ENCODE assay signal across 8 cellular contexts in the genomic region with DNA sequence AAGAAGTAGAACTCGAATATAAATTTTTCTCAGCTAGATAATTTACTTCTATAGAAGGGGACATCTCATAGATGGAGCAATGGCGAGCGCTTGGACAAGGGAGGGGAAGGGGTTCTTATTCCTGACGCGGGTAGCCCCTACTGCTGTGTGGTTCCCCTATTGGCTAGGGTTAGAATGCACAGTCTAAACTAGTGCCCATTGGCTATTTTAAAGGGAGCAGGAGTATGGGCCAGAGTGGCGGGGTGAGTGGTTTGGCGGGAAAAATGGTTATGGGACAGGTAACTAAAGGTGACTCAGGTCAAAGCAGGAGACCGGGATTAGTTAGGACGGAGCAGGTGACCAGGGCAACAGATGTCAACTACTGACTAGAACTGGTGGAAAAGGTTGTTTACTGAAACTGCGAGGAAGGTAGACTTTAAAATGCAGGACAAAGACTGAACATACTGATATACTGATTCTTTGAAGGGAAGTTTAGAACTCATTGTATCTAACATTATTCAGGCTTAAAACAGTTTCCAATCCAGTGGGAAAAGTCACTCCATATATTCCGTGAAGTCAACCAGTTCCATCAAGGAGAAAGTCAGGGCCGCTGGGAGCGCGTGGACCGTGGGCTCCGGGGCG. TPM values are rescaled to one million over a fixed set of nuclear protein-coding genes. Genes with fewer than 3 reads are reported as not detected.
A peak's percentile ranks its signal among the peaks of the same experiment; 100 is the strongest.
DNase-seq lines count a peak whose midpoint lies in the region; ATAC-seq and TF ChIP-seq lines count a peak whose summit lies in the region.

No MANE protein-coding gene starts in this region.

- DNase-seq in A172 (ENCODE audit: low spot score) (peak; percentile 2), medulla oblongata (ENCODE audit: extremely low spot score) (peak; percentile 17), upper lobe of left lung (peak in 1 of 2 donors; percentile 50), DMS 273 treated with DMSO at 0.1 percent for 48 hours (lab: John Stamatoyannopoulos, UW) (no peak)
- no peak for DNase-seq in central memory CD8-positive, alpha-beta T cell (ENCODE audit: low spot score in 2 of 2)

- H3K4me3 Mint-ChIP-seq in central memory CD8-positive, alpha-beta T cell: peak overlapping the region; percentile 93

- peaks cover 10% of the 10 kb centered on the region for H3K36me3 Mint-ChIP-seq in central memory CD8-positive, alpha-beta T cell (ENCODE audit: insufficient read depth)

- TF ChIP-seq CTCF in GM12875 (IDR thresholded peaks at IDR 0.05; ENCODE audit: borderline replicate concordance, insufficient read depth, low read depth, low read length): no peak
- TF ChIP-seq CTCF in OCI-LY1 (IDR thresholded peaks at IDR 0.05; ENCODE audit: low read length): peak; percentile 8; the same call in 1 of the 2 replicates
- no peak for TF ChIP-seq CTCF in upper lobe of left lung (IDR thresholded peaks at IDR 0.05)

- TF ChIP-seq POLR2A in upper lobe of left lung (IDR thresholded peaks at IDR 0.05): no peak

- no peaks in the 10 kb centered on the region for H3K79me2 ChIP-seq in OCI-LY1 (ENCODE audit: insufficient read depth, low read length)

- H3K9me3 Mint-ChIP-seq in central memory CD8-positive, alpha-beta T cell: no peaks in the 10 kb centered on the region

- peak overlapping the region; percentile 98 for H3K9ac ChIP-seq in OCI-LY1 (ENCODE audit: low read length)

- peak overlapping the region; percentile 84 for H3K4me2 ChIP-seq in OCI-LY1 (ENCODE audit: low read length)

- H3K27me3 Mint-ChIP-seq in central memory CD8-positive, alpha-beta T cell: no peaks in the 10 kb centered on the region

- H3K4me1 ChIP-seq in OCI-LY1 (ENCODE audit: insufficient read depth, low read length, severe bottlenecking) (peaks cover 24% of the 10 kb centered on the region), upper lobe of left lung (peaks cover 5 to 19% (median 11%) of the 10 kb centered on the region in 4 donors)

- H3K27ac Mint-ChIP-seq in central memory CD8-positive, alpha-beta T cell (ENCODE audit: low read depth): peak overlapping the region; percentile 90

- peaks cover 10% of the 10 kb centered on the region for H3K36me3 ChIP-seq in OCI-LY1 (ENCODE audit: insufficient read depth, low read length)
- H3K36me3 ChIP-seq in upper lobe of left lung: peaks cover 0 to 3% (median 0%) of the 10 kb centered on the region in 4 donors

- peak overlapping the region; percentile 84 for H3K27ac ChIP-seq in OCI-LY1 (ENCODE audit: low read depth, low read length, poor library complexity, severe bottlenecking)
- peak overlapping the region; percentile 89 to 95 (median 91) for H3K27ac ChIP-seq in upper lobe of left lung

- peaks cover 12% of the 10 kb centered on the region for H3K4me1 Mint-ChIP-seq in central memory CD8-positive, alpha-beta T cell

- no peak for ATAC-seq in central memory CD8-positive, alpha-beta T cell (replicated peaks; ENCODE audit: extremely low read depth, poor library complexity, severe bottlenecking)
- ATAC-seq in upper lobe of left lung (ENCODE audit: low FRiP score in 2 of 2) (no peak), GM21786 (IDR thresholded peaks at IDR 0.05; ENCODE audit: unreplicated experiment) (no peak)

- no peaks in the 10 kb centered on the region for H3K9me2 ChIP-seq in OCI-LY1 (ENCODE audit: low read depth, low read length)

- 13 to 18% methylated on average over 17 of the region's 17 CpGs for WGBS in upper lobe of left lung, 2 donors

- no peak overlapping the region for H2AFZ ChIP-seq in OCI-LY1 (ENCODE audit: low read length)

- H3F3A ChIP-seq in OCI-LY1 (ENCODE audit: insufficient read depth, low read length): no peaks in the 10 kb centered on the region

- H3K9me3 ChIP-seq in OCI-LY1 (ENCODE audit: low read length) (no peaks in the 10 kb centered on the region), upper lobe of left lung (no peaks in the 10 kb centered on the region)

- no peak for TF ChIP-seq EP300 in upper lobe of left lung (IDR thresholded peaks at IDR 0.05)

- H4K20me1 ChIP-seq in OCI-LY1 (ENCODE audit: insufficient read depth, low read length): no peaks in the 10 kb centered on the region

- no peaks in the 10 kb centered on the region for H3K27me3 ChIP-seq in OCI-LY1 (ENCODE audit: insufficient read depth, low read length)
- H3K27me3 ChIP-seq in upper lobe of left lung: no peaks in the 10 kb centered on the region

- peak overlapping the region; percentile 76 for H3K4me3 ChIP-seq in GM12875 (ENCODE audit: low read depth, low read length)
- H3K4me3 ChIP-seq in OCI-LY1 (ENCODE audit: low read depth, low read length, poor library complexity, severe bottlenecking): peak overlapping the region; percentile 96
- peak overlapping the region; percentile 76 to 97 (median 83) for H3K4me3 ChIP-seq in upper lobe of left lung

RNA-seq across cellular contexts. Expression of a gene that starts 0.9 kb away (rescaled TPM):
- total RNA-seq in A172 (2014; rRNA removed; shearing (Covaris generic)): 16.4 and 19.2 TPM in 2 replicates
- total RNA-seq in upper lobe of left lung: 10 to 100 TPM; 18.5 to 31.9 (median 24.0) TPM

RNA-seq across cellular contexts. Expression of a gene that starts 29.4 kb away (rescaled TPM):
- not detected in 2 replicates for total RNA-seq in A172 (2014; rRNA removed; shearing (Covaris generic))
- total RNA-seq in upper lobe of left lung: 1 to 10 TPM in 5 of 6 donors, not detected in 1; 1.8 to 3.6 (median 3.1) TPM

RNA-seq across cellular contexts. Expression of a gene that starts 39.5 kb away (rescaled TPM):
- 8.0 and 12.0 TPM in 2 replicates for total RNA-seq in A172 (2014; rRNA removed; shearing (Covaris generic))
- 100 to 1,000 TPM in 1 of 6 donors, 10 to 100 TPM in 5; 19.9 to 120 (median 26.9) TPM for total RNA-seq in upper lobe of left lung

Comparison
In these comparisons a context has a peak if more than half of its experiments do, and no peak if none do; other contexts are left out.
1. DNase-seq: peak in A172 (single experiment) and medulla oblongata (single experiment); none in central memory CD8-positive, alpha-beta T cell (0 of 2) and DMS 273 treated with DMSO at 0.1 percent for 48 hours (single experiment).
2. Peak in every context shown above with its lines, with median percentiles within 50 percentile points of each other: H3K4me3 ChIP-seq.